In the genomic region with DNA sequence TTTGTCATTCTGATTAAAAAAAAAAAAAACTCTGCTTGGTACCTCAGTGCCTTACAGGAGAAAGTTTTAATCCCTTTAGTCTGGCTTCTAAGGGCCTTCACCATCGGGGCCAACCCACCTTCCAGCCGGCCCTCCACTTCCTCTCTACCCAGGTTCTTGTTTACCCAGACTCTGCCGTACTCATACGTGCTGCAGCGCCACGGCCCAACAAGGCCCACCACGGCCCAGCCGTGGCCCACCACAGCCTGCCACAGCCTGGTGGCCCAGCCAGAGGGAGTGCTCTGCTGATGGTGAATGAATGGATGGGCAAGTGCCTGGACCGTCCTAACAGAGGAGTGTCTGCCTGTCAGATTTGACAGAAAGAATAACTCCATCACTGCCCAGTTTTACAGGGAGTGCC, we compare ENCODE assay signal across 1 cellular context.
TF ChIP-seq lines count a peak whose summit lies in the region.

No MANE protein-coding gene starts in this region.

TF ChIP-seq in GM12878, 131 proteins besides CTCF, POLR2A, EP300 and RAD21:
- no peak for TF ChIP-seq IKZF2 (IDR thresholded peaks at IDR 0.05)
- no peak for TF ChIP-seq CEBPB (IDR thresholded peaks at IDR 0.05; ENCODE audit: borderline replicate concordance in 1 of 2, low read depth in 2 of 2, low read length in 2 of 2)
- no peak for TF ChIP-seq RBBP5 (conservative IDR thresholded peaks at IDR 0.05)
- TF ChIP-seq JUNB (IDR thresholded peaks at IDR 0.05), result no peak
- TF ChIP-seq PRDM15 (CRISPR knock-in tag; IDR thresholded peaks at IDR 0.05), result no peak
- no peak for TF ChIP-seq TCF3 (IDR thresholded peaks at IDR 0.05; ENCODE audit: borderline replicate concordance, insufficient read depth, low read depth, low read length)
- TF ChIP-seq, protein P1, sequence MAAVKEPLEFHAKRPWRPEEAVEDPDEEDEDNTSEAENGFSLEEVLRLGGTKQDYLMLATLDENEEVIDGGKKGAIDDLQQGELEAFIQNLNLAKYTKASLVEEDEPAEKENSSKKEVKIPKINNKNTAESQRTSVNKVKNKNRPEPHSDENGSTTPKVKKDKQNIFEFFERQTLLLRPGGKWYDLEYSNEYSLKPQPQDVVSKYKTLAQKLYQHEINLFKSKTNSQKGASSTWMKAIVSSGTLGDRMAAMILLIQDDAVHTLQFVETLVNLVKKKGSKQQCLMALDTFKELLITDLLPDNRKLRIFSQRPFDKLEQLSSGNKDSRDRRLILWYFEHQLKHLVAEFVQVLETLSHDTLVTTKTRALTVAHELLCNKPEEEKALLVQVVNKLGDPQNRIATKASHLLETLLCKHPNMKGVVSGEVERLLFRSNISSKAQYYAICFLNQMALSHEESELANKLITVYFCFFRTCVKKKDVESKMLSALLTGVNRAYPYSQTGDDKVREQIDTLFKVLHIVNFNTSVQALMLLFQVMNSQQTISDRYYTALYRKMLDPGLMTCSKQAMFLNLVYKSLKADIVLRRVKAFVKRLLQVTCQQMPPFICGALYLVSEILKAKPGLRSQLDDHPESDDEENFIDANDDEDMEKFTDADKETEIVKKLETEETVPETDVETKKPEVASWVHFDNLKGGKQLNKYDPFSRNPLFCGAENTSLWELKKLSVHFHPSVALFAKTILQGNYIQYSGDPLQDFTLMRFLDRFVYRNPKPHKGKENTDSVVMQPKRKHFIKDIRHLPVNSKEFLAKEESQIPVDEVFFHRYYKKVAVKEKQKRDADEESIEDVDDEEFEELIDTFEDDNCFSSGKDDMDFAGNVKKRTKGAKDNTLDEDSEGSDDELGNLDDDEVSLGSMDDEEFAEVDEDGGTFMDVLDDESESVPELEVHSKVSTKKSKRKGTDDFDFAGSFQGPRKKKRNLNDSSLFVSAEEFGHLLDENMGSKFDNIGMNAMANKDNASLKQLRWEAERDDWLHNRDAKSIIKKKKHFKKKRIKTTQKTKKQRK (IDR thresholded peaks at IDR 0.05; ENCODE audit: low read depth, low read length), result no peak
- TF ChIP-seq CBX3 (IDR thresholded peaks at IDR 0.05; ENCODE audit: borderline replicate concordance, low read depth), result no peak
- no peak for TF ChIP-seq STAT3 (IDR thresholded peaks at IDR 0.05; ENCODE audit: low read depth, low read length)
- TF ChIP-seq, protein P2, sequence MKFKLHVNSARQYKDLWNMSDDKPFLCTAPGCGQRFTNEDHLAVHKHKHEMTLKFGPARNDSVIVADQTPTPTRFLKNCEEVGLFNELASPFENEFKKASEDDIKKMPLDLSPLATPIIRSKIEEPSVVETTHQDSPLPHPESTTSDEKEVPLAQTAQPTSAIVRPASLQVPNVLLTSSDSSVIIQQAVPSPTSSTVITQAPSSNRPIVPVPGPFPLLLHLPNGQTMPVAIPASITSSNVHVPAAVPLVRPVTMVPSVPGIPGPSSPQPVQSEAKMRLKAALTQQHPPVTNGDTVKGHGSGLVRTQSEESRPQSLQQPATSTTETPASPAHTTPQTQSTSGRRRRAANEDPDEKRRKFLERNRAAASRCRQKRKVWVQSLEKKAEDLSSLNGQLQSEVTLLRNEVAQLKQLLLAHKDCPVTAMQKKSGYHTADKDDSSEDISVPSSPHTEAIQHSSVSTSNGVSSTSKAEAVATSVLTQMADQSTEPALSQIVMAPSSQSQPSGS (IDR thresholded peaks at IDR 0.05; ENCODE audit: low read length), result no peak
- TF ChIP-seq SMARCA5 (IDR thresholded peaks at IDR 0.05), result no peak
- TF ChIP-seq, protein P3, sequence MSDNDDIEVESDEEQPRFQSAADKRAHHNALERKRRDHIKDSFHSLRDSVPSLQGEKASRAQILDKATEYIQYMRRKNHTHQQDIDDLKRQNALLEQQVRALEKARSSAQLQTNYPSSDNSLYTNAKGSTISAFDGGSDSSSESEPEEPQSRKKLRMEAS (IDR thresholded peaks at IDR 0.05; ENCODE audit: low read depth, low read length), result no peak
